In genomic region chr14:89592961-89593360, GRCh38 we compare ENCODE assay signal across 1 cellular context.
TF ChIP-seq lines count a peak whose summit lies in the region.

No MANE protein-coding gene starts in this region.

TF ChIP-seq in WTC11, 78 proteins besides CTCF, POLR2A, EP300 and RAD21 (continued from another document):
- no peak for TF ChIP-seq IRF2 (CRISPR knock-in tag; IDR thresholded peaks at IDR 0.05; ENCODE audit: borderline replicate concordance, low read depth)
- no peak for TF ChIP-seq CBFB (CRISPR knock-in tag; IDR thresholded peaks at IDR 0.05; ENCODE audit: low read depth)
- TF ChIP-seq ATF1 (CRISPR knock-in tag; IDR thresholded peaks at IDR 0.05): no peak
- no peak for TF ChIP-seq USF2 (CRISPR knock-in tag; IDR thresholded peaks at IDR 0.05)
- no peak for TF ChIP-seq SMAD3 (CRISPR knock-in tag; IDR thresholded peaks at IDR 0.05; ENCODE audit: borderline replicate concordance)
- no peak for TF ChIP-seq ZNF232 (CRISPR knock-in tag; IDR thresholded peaks at IDR 0.05)
- TF ChIP-seq FOXJ3 (CRISPR knock-in tag; IDR thresholded peaks at IDR 0.05; ENCODE audit: borderline replicate concordance): no peak
- TF ChIP-seq E2F4 (CRISPR knock-in tag; IDR thresholded peaks at IDR 0.05; ENCODE audit: borderline replicate concordance, low read depth): no peak
- no peak for TF ChIP-seq ZNF532 (CRISPR knock-in tag; IDR thresholded peaks at IDR 0.05; ENCODE audit: borderline replicate concordance)
- TF ChIP-seq RORB (CRISPR knock-in tag; IDR thresholded peaks at IDR 0.05): no peak
